9 cellular contexts compared by ENCODE assay signal in the genomic region with DNA sequence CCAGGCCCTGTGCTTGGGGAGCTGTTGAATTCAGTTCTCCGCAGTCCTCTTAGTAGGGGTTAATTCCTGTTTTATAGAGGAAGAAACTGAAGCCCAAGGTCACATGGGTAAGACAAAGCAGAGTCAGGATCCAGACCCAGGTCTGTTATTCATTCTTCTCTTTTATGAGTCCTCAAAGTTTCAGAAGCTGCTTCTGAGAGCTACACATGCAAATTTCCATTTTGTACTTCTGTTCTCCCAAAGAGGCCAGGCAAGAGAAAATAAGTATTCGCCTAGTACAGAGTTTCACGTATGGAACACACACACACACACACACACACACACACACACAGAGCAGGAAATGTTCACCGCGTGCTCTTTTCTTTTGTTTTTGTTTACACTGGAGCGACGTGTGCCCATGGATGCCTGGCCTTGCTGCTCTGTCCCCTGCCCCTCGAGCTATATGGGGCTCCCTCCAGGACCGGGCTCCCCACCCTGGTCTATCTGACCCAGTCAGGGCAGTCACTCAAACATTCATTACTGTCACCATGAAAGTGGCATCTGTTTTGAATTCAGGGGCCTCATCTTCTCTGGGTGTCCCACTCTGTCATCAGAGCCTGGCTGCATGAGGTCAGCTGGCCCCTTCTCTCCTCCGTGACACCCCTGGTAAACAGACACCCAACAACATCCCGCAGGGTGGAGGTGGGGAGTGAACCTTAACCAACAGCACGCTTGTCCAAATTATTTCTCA.
A peak's percentile ranks its signal among the peaks of the same experiment; 100 is the strongest.
DNase-seq lines count a peak whose midpoint lies in the region; ATAC-seq and TF ChIP-seq lines count a peak whose summit lies in the region.
"Had no signal": no experiment of that assay in that cellular context is flagged by ENCODE, and none has a peak within 500 bp of the region (broad histone marks: within the 10 kb centered on the region; RNA-seq: fewer than 3 reads in every experiment).

No MANE protein-coding gene starts in this region.

- peak overlapping the region; percentile 64 to 73 for H3K27ac ChIP-seq in uterus

- H3K9me3 ChIP-seq in uterus, result no peaks in the 10 kb centered on the region

- no peak overlapping the region for H3K4me3 ChIP-seq in uterus

- intact Hi-C loops in uterus (cut with DNase I; ENCODE audit: low total_unique reads), result no loop called here

- H3K27me3 ChIP-seq in uterus, result no peaks in the 10 kb centered on the region

- no peaks in the 10 kb centered on the region for H3K36me3 ChIP-seq in uterus

- H3K4me1 ChIP-seq in uterus, result peaks cover 12 to 27% of the 10 kb centered on the region in 2 donors

- TF ChIP-seq CTCF in GM10266 (IDR thresholded peaks at IDR 0.05; ENCODE audit: control insufficient read depth, insufficient read depth, low read depth, missing control alignments), result no peak
- no peak for TF ChIP-seq CTCF in uterus (IDR thresholded peaks at IDR 0.05)

- peak; percentile 93 for ATAC-seq in GM21447 (IDR thresholded peaks at IDR 0.05; ENCODE audit: unreplicated experiment)
- peak; percentile 94 for ATAC-seq in HG03565 (IDR thresholded peaks at IDR 0.05; ENCODE audit: unreplicated experiment)
- ATAC-seq in esophagus mucosa, result peak; percentile 13

- DNase-seq in GM10266 (ENCODE audit: extremely low spot score) (peak; percentile 63), uterus (no peak), NCI-H1048 (lab: John Stamatoyannopoulos, UW) (no peak), NCI-H2171 (lab: John Stamatoyannopoulos, UW) (no peak)
- no peak for DNase-seq in activated effector memory CD4-positive, alpha-beta T cell treated with Interleukin-2 at 50 U/mL for 16 hours
- DNase-seq: activated naive CD8-positive, alpha-beta T cell treated with anti-CD3 and anti-CD28 coated beads, Interleukin-2, amount 10 ng/mL, durations not matched to agents 7 days and 5 days had no signal

- TF ChIP-seq POLR2A in uterus (IDR thresholded peaks at IDR 0.05), result no peak

Comparison
In these comparisons a context has a peak if more than half of its experiments do, and no peak if none do; other contexts are left out.
1. ATAC-seq: peak in every context shown above with its lines; median percentile 94 in HG03565; 93 in GM21447; 13 in esophagus mucosa.